ENCODE assay signal across 8 cellular contexts in genomic region chr19:12867120-12868099, GRCh38. TPM values are rescaled to one million over a fixed set of nuclear protein-coding genes. Genes with fewer than 3 reads are reported as not detected.
DNase-seq lines count a peak whose midpoint lies in the region; ATAC-seq lines count a peak whose summit lies in the region.

No MANE protein-coding gene starts in this region.

- no peaks in the 10 kb centered on the region for H3K27me3 ChIP-seq in rectal smooth muscle tissue (ENCODE audit: control insufficient read depth, insufficient read depth, low read length)

- H3K27ac ChIP-seq in rectal smooth muscle tissue (ENCODE audit: low read depth, low read length): no peak overlapping the region

- H3K36me3 ChIP-seq in rectal smooth muscle tissue (ENCODE audit: control insufficient read depth, insufficient read depth, low read length): no peaks in the 10 kb centered on the region

- ATAC-seq in GM18511 (IDR thresholded peaks at IDR 0.05; ENCODE audit: unreplicated experiment) (peak; percentile 52), HG03439 (IDR thresholded peaks at IDR 0.05; ENCODE audit: unreplicated experiment) (no peak), GM21515 (IDR thresholded peaks at IDR 0.05; ENCODE audit: unreplicated experiment) (no peak)

- no peak overlapping the region for H3K9ac ChIP-seq in rectal smooth muscle tissue (ENCODE audit: low read length)

- H3K4me1 ChIP-seq in rectal smooth muscle tissue (ENCODE audit: control insufficient read depth, insufficient read depth, low read length): peaks cover 2% of the 10 kb centered on the region

- DNase-seq in NCI-H226 (peak; percentile 66), germinal center (ENCODE audit: low spot score) (peak; percentile 90), G401 (ENCODE audit: low spot score) (no peak)
- peak; percentile 38 for DNase-seq in activated T-helper 9 cell treated with anti-CD3 and anti-CD28 coated beads, Interleukin-2, amount 50 U/mL, for 16 hours (ENCODE audit: low read depth)

- H3K4me3 ChIP-seq in rectal smooth muscle tissue (ENCODE audit: low read length): peak overlapping the region; percentile 57

- in situ Hi-C loops in G401 (cut with HindIII; ENCODE audit: low sequenced_read_pairs): no loop called here

RNA-seq across cellular contexts. Expression of gene DNASE2, which starts 13.8 kb away (rescaled TPM):
- total RNA-seq in G401 (2014; rRNA removed; shearing (Covaris generic)): 68.1 and 68.4 TPM in 2 replicates

RNA-seq across cellular contexts. Expression of gene KLF1, which starts 19.6 kb away (rescaled TPM):
- total RNA-seq in G401 (2014; rRNA removed; shearing (Covaris generic)): not detected in 2 replicates

RNA-seq across cellular contexts. Expression of gene GCDH, which starts 23.6 kb away (rescaled TPM):
- 90.3 and 125 TPM in 2 replicates for total RNA-seq in G401 (2014; rRNA removed; shearing (Covaris generic))

RNA-seq across cellular contexts. Expression of gene MAST1, which starts 29.1 kb away (rescaled TPM):
- 20.4 and 22.6 TPM in 2 replicates for total RNA-seq in G401 (2014; rRNA removed; shearing (Covaris generic))

RNA-seq across cellular contexts. Expression of gene RTBDN, which starts 33.0 kb away (rescaled TPM):
- 5.7 and 8.0 TPM in 2 replicates for total RNA-seq in G401 (2014; rRNA removed; shearing (Covaris generic))
